19 cellular contexts compared by ENCODE assay signal in the genomic region with DNA sequence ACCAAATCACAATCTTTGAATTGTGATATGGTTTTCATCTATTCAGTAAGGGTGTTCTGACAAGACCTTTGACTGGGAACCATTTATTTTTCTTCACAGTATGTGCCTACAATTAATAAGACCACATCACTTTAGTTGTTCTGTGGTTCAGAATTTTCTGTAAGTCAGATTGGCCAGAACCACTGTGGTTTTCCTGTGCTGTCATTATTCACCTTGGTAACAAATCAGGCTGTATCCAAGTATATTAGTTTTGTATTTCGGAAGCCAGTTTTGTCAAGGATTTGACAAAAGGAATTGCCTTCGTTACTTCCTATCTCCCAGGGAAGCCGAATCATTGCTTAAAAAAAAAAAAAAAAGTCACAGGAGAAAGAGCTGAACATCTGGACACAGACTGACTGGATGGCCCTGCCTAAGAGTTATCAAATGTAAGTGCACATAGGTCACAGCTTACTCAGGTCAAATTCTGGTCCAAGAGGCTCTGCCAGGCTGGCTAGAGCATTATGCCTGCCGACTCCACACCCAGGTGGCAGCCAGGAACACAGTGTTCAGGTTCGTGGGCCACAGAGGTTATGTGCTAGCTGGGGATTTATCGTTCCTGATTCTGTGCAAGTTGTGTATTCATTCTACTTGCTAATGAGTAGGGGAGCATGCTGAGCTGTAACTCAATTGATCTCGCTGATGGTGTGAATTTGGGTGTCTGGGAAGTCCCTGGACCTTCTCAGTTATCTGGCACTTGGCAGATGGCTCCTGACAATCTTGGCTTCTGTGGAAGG.
A peak's percentile ranks its signal among the peaks of the same experiment; 100 is the strongest.
DNase-seq lines count a peak whose midpoint lies in the region; ATAC-seq and TF ChIP-seq lines count a peak whose summit lies in the region.
"Had no signal": no experiment of that assay in that cellular context is flagged by ENCODE, and none has a peak within 500 bp of the region (broad histone marks: within the 10 kb centered on the region; RNA-seq: fewer than 3 reads in every experiment).

No MANE protein-coding gene starts in this region.

- H3K27ac ChIP-seq in right atrium auricular region (peak overlapping the region in 1 of 2 donors; percentile 21), subcutaneous abdominal adipose tissue (ENCODE audit: low read depth, low read length) (peak overlapping the region; percentile 70)
- H3K27ac ChIP-seq: upper lobe of left lung had no signal

- H3K4me1 ChIP-seq in right atrium auricular region: peaks cover 0 to 19% of the 10 kb centered on the region in 2 donors
- peaks cover 0 to 15% (median 11%) of the 10 kb centered on the region in 5 donors for H3K4me1 ChIP-seq in subcutaneous abdominal adipose tissue (ENCODE audit: control insufficient read depth in 5 of 5, insufficient read depth in 5 of 5, low read length in 5 of 5)
- H3K4me1 ChIP-seq: A549, upper lobe of left lung had no signal

- H3K36me3 ChIP-seq in right atrium auricular region (no peaks in the 10 kb centered on the region), subcutaneous abdominal adipose tissue (ENCODE audit: control insufficient read depth in 5 of 5, insufficient read depth in 5 of 5, low read length in 5 of 5) (no peaks in the 10 kb centered on the region)
- H3K36me3 ChIP-seq: upper lobe of left lung had no signal

- peak overlapping the region; percentile 18 to 83 (median 72) for H3K27ac Mint-ChIP-seq in immature natural killer cell
- H3K27ac Mint-ChIP-seq: activated CD4-positive, alpha-beta T cell treated with anti-CD3 and anti-CD28 coated beads for 36 hours; activated naive CD4-positive, alpha-beta T cell treated with anti-CD3 and anti-CD28 coated beads, Interleukin-2, amount 50 U/mL, for 24 hours; CD8-positive, alpha-beta T cell had no signal

- peaks cover 75 to 99% of the 10 kb centered on the region in 2 donors for H3K4me1 Mint-ChIP-seq in immature natural killer cell

- H3K36me3 Mint-ChIP-seq in immature natural killer cell: no peaks in the 10 kb centered on the region

- no peaks in the 10 kb centered on the region for H3K27me3 ChIP-seq in right atrium auricular region
- no peaks in the 10 kb centered on the region for H3K27me3 ChIP-seq in subcutaneous abdominal adipose tissue (ENCODE audit: control insufficient read depth in 5 of 5, insufficient read depth in 4 of 5, low read length in 5 of 5)
- H3K27me3 ChIP-seq: upper lobe of left lung had no signal

- peak overlapping the region in 4 of 5 donors; percentile 33 to 51 (median 40) for H3K4me3 Mint-ChIP-seq in immature natural killer cell
- H3K4me3 Mint-ChIP-seq: activated CD4-positive, alpha-beta T cell treated with anti-CD3 and anti-CD28 coated beads for 36 hours; activated naive CD4-positive, alpha-beta T cell treated with anti-CD3 and anti-CD28 coated beads, Interleukin-2, amount 50 U/mL, for 24 hours; CD8-positive, alpha-beta T cell had no signal

- H3K4me3 ChIP-seq in right atrium auricular region: no peak overlapping the region
- H3K4me3 ChIP-seq in astrocyte of the spinal cord (ENCODE audit: low read depth, low read length): no peak overlapping the region
- H3K4me3 ChIP-seq in subcutaneous abdominal adipose tissue (ENCODE audit: low read depth in 1 of 5, low read length in 5 of 5): no peak overlapping the region
- H3K4me3 ChIP-seq: A549, skin epidermis, upper lobe of left lung had no signal

- H3K9me3 ChIP-seq in right atrium auricular region: no peaks in the 10 kb centered on the region
- no peaks in the 10 kb centered on the region for H3K9me3 ChIP-seq in subcutaneous abdominal adipose tissue (ENCODE audit: control insufficient read depth in 5 of 5, low read length in 5 of 5)
- H3K9me3 ChIP-seq: A549, upper lobe of left lung had no signal

- intact Hi-C loops in Right ventricle myocardium inferior (cut with DNase I): loop anchor here (5.0 kb wide), 1 partner anchor 58 kb away; no protein-coding TSS in a partner anchor

- no peaks in the 10 kb centered on the region for H3K27me3 Mint-ChIP-seq in immature natural killer cell (ENCODE audit: low read depth in 3 of 3)
- H3K27me3 Mint-ChIP-seq: activated CD4-positive, alpha-beta T cell treated with anti-CD3 and anti-CD28 coated beads for 36 hours; activated naive CD4-positive, alpha-beta T cell treated with anti-CD3 and anti-CD28 coated beads, Interleukin-2, amount 50 U/mL, for 24 hours had no signal

- H3K9me3 Mint-ChIP-seq in immature natural killer cell: no peaks in the 10 kb centered on the region
- H3K9me3 Mint-ChIP-seq: activated naive CD4-positive, alpha-beta T cell treated with anti-CD3 and anti-CD28 coated beads, Interleukin-2, amount 50 U/mL, for 24 hours; CD8-positive, alpha-beta T cell had no signal

- DNase-seq in Right ventricle myocardium inferior (ENCODE audit: missing footprints) (no peak), right atrium auricular region (ENCODE audit: low spot score) (no peak), astrocyte of the spinal cord (ENCODE audit: low read depth, low spot score) (peak; percentile 56), immature natural killer cell (peak in 2 of 3 donors; percentile 20 to 24), NCI-H1694 (lab: John Stamatoyannopoulos, UW) (no peak)
- DNase-seq in central memory CD4-positive, alpha-beta T cell: no peak
- no peak for DNase-seq in activated naive CD4-positive, alpha-beta T cell treated with anti-CD3 and anti-CD28 coated beads, Interleukin-2, amount 50 U/mL, for 16 hours
- DNase-seq: activated CD4-positive, alpha-beta T cell treated with anti-CD3 and anti-CD28 coated beads for 36 hours; activated CD8-positive, alpha-beta memory T cell treated with anti-CD3 and anti-CD28 coated beads, Interleukin-2, amount 50 U/mL, for 4 hours; CD8-positive, alpha-beta T cell; foreskin melanocyte; midbrain; occipital lobe; upper lobe of left lung had no signal

- peak overlapping the region in 2 of 5 donors; percentile 10 to 33 for H3K9ac ChIP-seq in subcutaneous abdominal adipose tissue (ENCODE audit: low read length in 5 of 5)

- TF ChIP-seq CTCF in right atrium auricular region (IDR thresholded peaks at IDR 0.05) (no peak), astrocyte of the spinal cord (IDR thresholded peaks at IDR 0.05; ENCODE audit: low read depth, low read length) (no peak)

- in situ Hi-C loops in astrocyte of the spinal cord (cut with HindIII; ENCODE audit: low sequenced_read_pairs): no loop called here

- peak; percentile 95 for ATAC-seq in Right ventricle myocardium inferior
- ATAC-seq: A549; activated CD4-positive, alpha-beta T cell treated with anti-CD3 and anti-CD28 coated beads for 36 hours; CD8-positive, alpha-beta T cell; HCT116 had no signal

Comparison
In these comparisons a context has a peak if more than half of its experiments do, and no peak if none do; other contexts are left out.
1. DNase-seq: peak in astrocyte of the spinal cord (single experiment) and immature natural killer cell (2 of 3); none in Right ventricle myocardium inferior (single experiment), right atrium auricular region (single experiment), central memory CD4-positive, alpha-beta T cell (single experiment), NCI-H1694 (single experiment) and activated naive CD4-positive, alpha-beta T cell treated with anti-CD3 and anti-CD28 coated beads, Interleukin-2, amount 50 U/mL, for 16 hours (single experiment).